Comparison of ENCODE assay signal across 17 cellular contexts in the genomic region with DNA sequence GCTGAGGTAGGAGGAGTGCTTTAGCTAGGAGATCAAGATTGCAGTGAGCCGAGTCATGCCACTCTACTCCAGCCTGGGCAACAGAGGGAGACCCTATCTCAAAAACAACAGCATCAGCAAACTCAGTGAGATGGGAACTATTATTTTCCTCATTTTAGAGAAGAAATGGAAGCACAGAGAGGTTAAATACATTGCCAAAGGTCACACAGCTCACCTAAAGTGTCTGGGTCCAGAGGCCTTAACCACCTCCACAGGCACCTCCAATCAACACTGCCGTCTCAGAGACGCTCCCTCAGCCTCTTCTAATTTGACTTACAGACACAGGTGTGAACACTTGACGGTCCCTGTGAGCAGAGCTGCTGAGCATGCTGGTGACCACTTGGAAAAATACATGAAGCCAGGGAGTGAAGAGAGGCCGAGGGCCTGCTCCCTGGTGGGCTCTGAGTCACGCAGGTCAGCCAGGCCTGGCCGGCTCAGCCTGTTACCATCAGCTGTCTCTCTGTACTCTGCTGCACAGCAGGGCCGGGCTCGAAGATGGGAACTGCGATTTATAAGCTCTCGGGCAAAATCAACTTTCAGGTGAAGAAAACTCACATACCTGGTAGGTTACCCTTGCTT.
"Had no signal": no experiment of that assay in that cellular context is flagged by ENCODE, and none has a peak within 500 bp of the region (broad histone marks: within the 10 kb centered on the region; RNA-seq: fewer than 3 reads in every experiment).

No MANE protein-coding gene starts in this region.

- ATAC-seq: natural killer cell; stimulated activated memory B cell treated with anti-CD40 and anti-IgM and Interleukin-4, amounts not matched to agents 10 μg/mL and 1 μg/mL and 100 μg/mL, for 72 hours; upper lobe of right lung had no signal

- H3K27me3 Mint-ChIP-seq: activated naive CD4-positive, alpha-beta T cell treated with anti-CD3 and anti-CD28 coated beads, Interleukin-2, amount 50 U/mL, for 24 hours; dendritic cell treated with granulocyte-macrophage colony-stimulating factor and Interleukin-4, amounts not matched to agents 40 ng/mL and 50 ng/mL, for 4 days had no signal

- H3K9me3 Mint-ChIP-seq: activated naive CD4-positive, alpha-beta T cell treated with anti-CD3 and anti-CD28 coated beads, Interleukin-2, amount 50 U/mL, for 24 hours; dendritic cell treated with granulocyte-macrophage colony-stimulating factor and Interleukin-4, amounts not matched to agents 40 ng/mL and 50 ng/mL, for 4 days; natural killer cell; stimulated activated memory B cell treated with anti-CD40 and anti-IgM and Interleukin-4, amounts not matched to agents 10 μg/mL and 1 μg/mL and 100 μg/mL, for 72 hours; T-helper 1 cell treated with Interleukin-12 subunit alpha and Interleukin-12 subunit beta and Interleukin-4 antibody, amounts not matched to agents 30 μg/mL and 1 μg/mL, for 36 hours had no signal

- H3K27ac ChIP-seq: esophagus squamous epithelium, upper lobe of right lung, VCaP had no signal

- H3K4me1 ChIP-seq: esophagus squamous epithelium, upper lobe of right lung had no signal

- H3K36me3 ChIP-seq: esophagus squamous epithelium, upper lobe of right lung had no signal

- H3K4me3 ChIP-seq: esophagus squamous epithelium, upper lobe of right lung had no signal

- DNase-seq: activated CD4-positive, alpha-beta T cell treated with anti-CD3 and anti-CD28 coated beads for 1 hour; activated CD8-positive, alpha-beta memory T cell treated with anti-CD3 and anti-CD28 coated beads for 24 hours; activated gamma-delta T cell; effector CD8-positive, alpha-beta T cell; esophagus squamous epithelium; mesenchymal stem cell; natural killer cell; occipital lobe; small intestine; stimulated activated CD4-positive, alpha-beta T cell treated with anti-CD3 and anti-CD28 coated beads, Interleukin-15, amount 100 ng/mL, for 24 hours; stimulated activated CD4-positive, alpha-beta T cell treated with anti-CD3 and anti-CD28 coated beads, Interleukin-4, amount 100 ng/mL, for 24 hours; upper lobe of right lung had no signal

- H3K4me1 Mint-ChIP-seq: activated naive CD4-positive, alpha-beta T cell treated with anti-CD3 and anti-CD28 coated beads, Interleukin-2, amount 50 U/mL, for 24 hours; natural killer cell; stimulated activated memory B cell treated with anti-CD40 and anti-IgM and Interleukin-4, amounts not matched to agents 10 μg/mL and 1 μg/mL and 100 μg/mL, for 72 hours had no signal

- H3K27ac Mint-ChIP-seq: activated naive CD4-positive, alpha-beta T cell treated with anti-CD3 and anti-CD28 coated beads, Interleukin-2, amount 50 U/mL, for 24 hours; dendritic cell treated with granulocyte-macrophage colony-stimulating factor and Interleukin-4, amounts not matched to agents 40 ng/mL and 50 ng/mL, for 4 days; natural killer cell; stimulated activated memory B cell treated with anti-CD40 and anti-IgM and Interleukin-4, amounts not matched to agents 10 μg/mL and 1 μg/mL and 100 μg/mL, for 72 hours; T-helper 1 cell treated with Interleukin-12 subunit alpha and Interleukin-12 subunit beta and Interleukin-4 antibody, amounts not matched to agents 30 μg/mL and 1 μg/mL, for 36 hours had no signal

- H3K9me3 ChIP-seq: esophagus squamous epithelium, upper lobe of right lung had no signal

- H3K27me3 ChIP-seq: esophagus squamous epithelium, upper lobe of right lung had no signal

- H3K36me3 Mint-ChIP-seq: activated naive CD4-positive, alpha-beta T cell treated with anti-CD3 and anti-CD28 coated beads, Interleukin-2, amount 50 U/mL, for 24 hours; natural killer cell; stimulated activated memory B cell treated with anti-CD40 and anti-IgM and Interleukin-4, amounts not matched to agents 10 μg/mL and 1 μg/mL and 100 μg/mL, for 72 hours had no signal

- H3K4me3 Mint-ChIP-seq: activated naive CD4-positive, alpha-beta T cell treated with anti-CD3 and anti-CD28 coated beads, Interleukin-2, amount 50 U/mL, for 24 hours; dendritic cell treated with granulocyte-macrophage colony-stimulating factor and Interleukin-4, amounts not matched to agents 40 ng/mL and 50 ng/mL, for 4 days; natural killer cell; stimulated activated memory B cell treated with anti-CD40 and anti-IgM and Interleukin-4, amounts not matched to agents 10 μg/mL and 1 μg/mL and 100 μg/mL, for 72 hours; T-helper 1 cell treated with Interleukin-12 subunit alpha and Interleukin-12 subunit beta and Interleukin-4 antibody, amounts not matched to agents 30 μg/mL and 1 μg/mL, for 36 hours had no signal
